In genomic region chr19:57578487-57579205, GRCh38 we compare ENCODE assay signal across 8 cellular contexts. TPM values are rescaled to one million over a fixed set of nuclear protein-coding genes. Genes with fewer than 3 reads are reported as not detected.
DNase-seq lines count a peak whose midpoint lies in the region; ATAC-seq and TF ChIP-seq lines count a peak whose summit lies in the region.

Gene ZNF416 (minus strand): TSS chr19:57578911. CDS start chr19:57578704, 207 bp downstream.

- peak within 1 kb of the TSS; percentile 90 for H3K9ac ChIP-seq in BLaER1
- H3K9ac ChIP-seq in colonic mucosa (ENCODE audit: low read depth in 2 of 2, low read length in 2 of 2), result peak within 1 kb of the TSS; percentile 60 to 87

- H3K4me3 ChIP-seq in BLaER1, result peak within 1 kb of the TSS; percentile 88
- H3K4me3 ChIP-seq in colonic mucosa, result peak within 1 kb of the TSS; percentile 96

- peak; percentile 95 for DNase-seq in GM19240 (ENCODE audit: insufficient read length, low spot score)
- DNase-seq in NCI-H524 (lab: John Stamatoyannopoulos, UW), result peak; percentile 97 to 100
- peak; percentile 95 for DNase-seq in activated CD4-positive, alpha-beta T cell treated with anti-CD3 and anti-CD28 coated beads for 48 hours
- DNase-seq in colonic mucosa, result peak; percentile 98
- peak; percentile 76 to 92 (median 88) for DNase-seq in stimulated activated CD4-positive, alpha-beta T cell treated with anti-CD3 and anti-CD28 coated beads, Interleukin-1b, Interleukin-23, amount 100 ng/mL, for 24 hours (ENCODE audit: low read depth in 4 of 4, low spot score in 1 of 4)

- H3K27me3 ChIP-seq in BLaER1 (no peaks in the 10 kb centered on the region), colonic mucosa (no peaks in the 10 kb centered on the region), layer of hippocampus (ENCODE audit: control insufficient read depth, insufficient read depth, low read length) (no peaks in the 10 kb centered on the region)

- H3K27ac ChIP-seq in BLaER1, result peak within 1 kb of the TSS; percentile 79
- H3K27ac ChIP-seq in colonic mucosa, result peak within 1 kb of the TSS; percentile 29
- peak within 1 kb of the TSS; percentile 23 for H3K27ac ChIP-seq in layer of hippocampus (ENCODE audit: low read depth, low read length)

- ATAC-seq in HG03457 (IDR thresholded peaks at IDR 0.05; ENCODE audit: unreplicated experiment), result peak; percentile 83

- no peak for TF ChIP-seq CTCF in colonic mucosa (IDR thresholded peaks at IDR 0.05)

- peaks cover 55% of the 10 kb centered on the region for H3K9me3 ChIP-seq in BLaER1
- peaks cover 7% of the 10 kb centered on the region for H3K9me3 ChIP-seq in colonic mucosa

- H3K36me3 ChIP-seq in BLaER1 (peaks cover 40% of the 10 kb centered on the region), colonic mucosa (peaks cover 16% of the 10 kb centered on the region)

- H4K20me1 ChIP-seq in BLaER1, result no peaks in the 10 kb centered on the region

- intact Hi-C loops in colonic mucosa (cut with DNase I), result no loop called here

- H3K4me1 ChIP-seq in BLaER1 (peaks cover 25% of the 10 kb centered on the region), colonic mucosa (peaks cover 3% of the 10 kb centered on the region)

- peak within 1 kb of the TSS; percentile 96 for H3K4me2 ChIP-seq in BLaER1

RNA-seq across cellular contexts. Expression of gene ZNF416, which starts in this region (rescaled TPM):
- 1 to 10 TPM; 2.2 to 3.5 TPM for total RNA-seq in colonic mucosa

Comparison
In these comparisons a context has a peak if more than half of its experiments do, and no peak if none do; other contexts are left out.
1. Peak in every context shown above with its lines: DNase-seq, ATAC-seq, H3K4me3 ChIP-seq and H3K27ac ChIP-seq.
2. H3K27ac ChIP-seq: peak in every context shown above with its lines; median percentile 79 in BLaER1; 29 in colonic mucosa; 23 in layer of hippocampus.